ENCODE assay signal across 1 cellular context in the genomic region with DNA sequence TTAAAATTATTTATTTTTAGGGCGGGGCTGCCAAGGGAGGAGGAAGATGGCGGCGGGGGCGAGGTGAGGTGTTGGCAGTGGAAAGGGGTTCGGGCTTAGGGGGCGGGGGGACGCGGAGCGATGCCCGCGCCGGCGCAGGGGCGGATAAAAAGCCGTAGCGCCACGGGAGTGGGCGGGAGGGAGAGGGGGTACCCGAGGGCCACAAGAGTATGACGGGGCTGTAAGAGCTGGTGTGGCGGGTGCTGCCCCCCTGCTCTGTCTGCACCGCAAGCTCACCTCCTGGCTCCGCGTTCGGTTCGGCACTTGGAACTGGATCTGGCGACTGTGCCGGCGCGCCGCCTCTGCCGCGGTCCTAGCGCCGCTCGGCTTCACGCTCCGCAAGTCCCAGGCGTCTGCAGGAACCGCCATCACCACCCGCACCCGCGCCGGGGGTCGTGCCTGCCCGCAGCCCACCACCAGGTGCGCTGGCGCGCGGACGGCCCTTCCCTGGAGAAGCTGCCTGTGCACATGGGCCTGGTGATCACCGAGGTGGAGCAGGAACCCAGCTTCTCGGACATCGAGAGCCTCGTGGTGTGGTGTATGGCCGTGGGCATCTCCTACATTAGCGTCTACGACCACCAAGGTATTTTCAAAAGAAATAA.
A peak's percentile ranks its signal among the peaks of the same experiment; 100 is the strongest.
TF ChIP-seq lines count a peak whose summit lies in the region.

No MANE protein-coding gene starts in this region.

TF ChIP-seq in WTC11, 78 proteins besides CTCF, POLR2A, EP300 and RAD21 (continued from another document):
- TF ChIP-seq ZNF512 (CRISPR knock-in tag; IDR thresholded peaks at IDR 0.05; ENCODE audit: borderline replicate concordance) = no peak
- TF ChIP-seq MAX (CRISPR knock-in tag; IDR thresholded peaks at IDR 0.05) = peak; percentile 72; the same call in 1 of the 2 replicates
- TF ChIP-seq, protein P1, sequence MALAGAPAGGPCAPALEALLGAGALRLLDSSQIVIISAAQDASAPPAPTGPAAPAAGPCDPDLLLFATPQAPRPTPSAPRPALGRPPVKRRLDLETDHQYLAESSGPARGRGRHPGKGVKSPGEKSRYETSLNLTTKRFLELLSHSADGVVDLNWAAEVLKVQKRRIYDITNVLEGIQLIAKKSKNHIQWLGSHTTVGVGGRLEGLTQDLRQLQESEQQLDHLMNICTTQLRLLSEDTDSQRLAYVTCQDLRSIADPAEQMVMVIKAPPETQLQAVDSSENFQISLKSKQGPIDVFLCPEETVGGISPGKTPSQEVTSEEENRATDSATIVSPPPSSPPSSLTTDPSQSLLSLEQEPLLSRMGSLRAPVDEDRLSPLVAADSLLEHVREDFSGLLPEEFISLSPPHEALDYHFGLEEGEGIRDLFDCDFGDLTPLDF (CRISPR knock-in tag; IDR thresholded peaks at IDR 0.05) = no peak
- TF ChIP-seq, protein P2, sequence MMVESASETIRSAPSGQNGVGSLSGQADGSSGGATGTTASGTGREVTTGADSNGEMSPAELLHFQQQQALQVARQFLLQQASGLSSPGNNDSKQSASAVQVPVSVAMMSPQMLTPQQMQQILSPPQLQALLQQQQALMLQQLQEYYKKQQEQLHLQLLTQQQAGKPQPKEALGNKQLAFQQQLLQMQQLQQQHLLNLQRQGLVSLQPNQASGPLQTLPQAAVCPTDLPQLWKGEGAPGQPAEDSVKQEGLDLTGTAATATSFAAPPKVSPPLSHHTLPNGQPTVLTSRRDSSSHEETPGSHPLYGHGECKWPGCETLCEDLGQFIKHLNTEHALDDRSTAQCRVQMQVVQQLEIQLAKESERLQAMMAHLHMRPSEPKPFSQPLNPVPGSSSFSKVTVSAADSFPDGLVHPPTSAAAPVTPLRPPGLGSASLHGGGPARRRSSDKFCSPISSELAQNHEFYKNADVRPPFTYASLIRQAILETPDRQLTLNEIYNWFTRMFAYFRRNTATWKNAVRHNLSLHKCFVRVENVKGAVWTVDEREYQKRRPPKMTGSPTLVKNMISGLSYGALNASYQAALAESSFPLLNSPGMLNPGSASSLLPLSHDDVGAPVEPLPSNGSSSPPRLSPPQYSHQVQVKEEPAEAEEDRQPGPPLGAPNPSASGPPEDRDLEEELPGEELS (CRISPR knock-in tag; IDR thresholded peaks at IDR 0.05) = no peak
- peak; percentile 47; the same call in 1 of the 2 replicates for TF ChIP-seq ARID4B (CRISPR knock-in tag; IDR thresholded peaks at IDR 0.05; ENCODE audit: borderline replicate concordance)
- TF ChIP-seq GTF2I (CRISPR knock-in tag; conservative IDR thresholded peaks at IDR 0.05) = no peak
- TF ChIP-seq RORB (CRISPR knock-in tag; IDR thresholded peaks at IDR 0.05) = no peak
- TF ChIP-seq E2F5 (CRISPR knock-in tag; IDR thresholded peaks at IDR 0.05) = no peak
- TF ChIP-seq, protein P3, sequence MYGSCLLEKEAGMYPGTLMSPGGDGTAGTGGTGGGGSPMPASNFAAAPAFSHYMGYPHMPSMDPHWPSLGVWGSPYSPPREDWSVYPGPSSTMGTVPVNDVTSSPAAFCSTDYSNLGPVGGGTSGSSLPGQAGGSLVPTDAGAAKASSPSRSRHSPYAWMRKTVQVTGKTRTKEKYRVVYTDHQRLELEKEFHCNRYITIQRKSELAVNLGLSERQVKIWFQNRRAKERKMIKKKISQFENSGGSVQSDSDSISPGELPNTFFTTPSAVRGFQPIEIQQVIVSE (CRISPR knock-in tag; IDR thresholded peaks at IDR 0.05; ENCODE audit: borderline replicate concordance) = no peak
- TF ChIP-seq IRF2 (CRISPR knock-in tag; IDR thresholded peaks at IDR 0.05; ENCODE audit: borderline replicate concordance, low read depth) = no peak
- no peak for TF ChIP-seq ZNF232 (CRISPR knock-in tag; IDR thresholded peaks at IDR 0.05)
- TF ChIP-seq, protein P4, sequence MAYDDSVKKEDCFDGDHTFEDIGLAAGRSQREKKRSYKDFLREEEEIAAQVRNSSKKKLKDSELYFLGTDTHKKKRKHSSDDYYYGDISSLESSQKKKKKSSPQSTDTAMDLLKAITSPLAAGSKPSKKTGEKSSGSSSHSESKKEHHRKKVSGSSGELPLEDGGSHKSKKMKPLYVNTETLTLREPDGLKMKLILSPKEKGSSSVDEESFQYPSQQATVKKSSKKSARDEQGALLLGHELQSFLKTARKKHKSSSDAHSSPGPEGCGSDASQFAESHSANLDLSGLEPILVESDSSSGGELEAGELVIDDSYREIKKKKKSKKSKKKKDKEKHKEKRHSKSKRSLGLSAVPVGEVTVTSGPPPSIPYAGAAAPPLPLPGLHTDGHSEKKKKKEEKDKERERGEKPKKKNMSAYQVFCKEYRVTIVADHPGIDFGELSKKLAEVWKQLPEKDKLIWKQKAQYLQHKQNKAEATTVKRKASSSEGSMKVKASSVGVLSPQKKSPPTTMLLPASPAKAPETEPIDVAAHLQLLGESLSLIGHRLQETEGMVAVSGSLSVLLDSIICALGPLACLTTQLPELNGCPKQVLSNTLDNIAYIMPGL (CRISPR knock-in tag; IDR thresholded peaks at IDR 0.05) = 0 out of 2 replicates have a peak, but pooled peaks have one; percentile 55
- no peak for TF ChIP-seq NFE2L1 (CRISPR knock-in tag; IDR thresholded peaks at IDR 0.05)
- TF ChIP-seq RELA (CRISPR knock-in tag; IDR thresholded peaks at IDR 0.05; ENCODE audit: borderline replicate concordance) = no peak
- TF ChIP-seq CBFB (CRISPR knock-in tag; IDR thresholded peaks at IDR 0.05; ENCODE audit: low read depth) = no peak
- TF ChIP-seq, protein P5, sequence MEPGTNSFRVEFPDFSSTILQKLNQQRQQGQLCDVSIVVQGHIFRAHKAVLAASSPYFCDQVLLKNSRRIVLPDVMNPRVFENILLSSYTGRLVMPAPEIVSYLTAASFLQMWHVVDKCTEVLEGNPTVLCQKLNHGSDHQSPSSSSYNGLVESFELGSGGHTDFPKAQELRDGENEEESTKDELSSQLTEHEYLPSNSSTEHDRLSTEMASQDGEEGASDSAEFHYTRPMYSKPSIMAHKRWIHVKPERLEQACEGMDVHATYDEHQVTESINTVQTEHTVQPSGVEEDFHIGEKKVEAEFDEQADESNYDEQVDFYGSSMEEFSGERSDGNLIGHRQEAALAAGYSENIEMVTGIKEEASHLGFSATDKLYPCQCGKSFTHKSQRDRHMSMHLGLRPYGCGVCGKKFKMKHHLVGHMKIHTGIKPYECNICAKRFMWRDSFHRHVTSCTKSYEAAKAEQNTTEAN (CRISPR knock-in tag; IDR thresholded peaks at IDR 0.05) = 0 out of 2 replicates have a peak, but pooled peaks have one; percentile 57
- 0 out of 2 replicates have a peak, but pooled peaks have one; percentile 19 for TF ChIP-seq JUN (CRISPR knock-in tag; IDR thresholded peaks at IDR 0.05)
- TF ChIP-seq JAZF1 (CRISPR knock-in tag; IDR thresholded peaks at IDR 0.05) = no peak
- TF ChIP-seq ZSCAN18 (CRISPR knock-in tag; IDR thresholded peaks at IDR 0.05) = no peak
- TF ChIP-seq ZNF121 (CRISPR knock-in tag; IDR thresholded peaks at IDR 0.05) = no peak
- TF ChIP-seq FOXK1 (CRISPR knock-in tag; IDR thresholded peaks at IDR 0.05) = peak; percentile 55; the same call in 1 of the 2 replicates
- TF ChIP-seq, protein P6, sequence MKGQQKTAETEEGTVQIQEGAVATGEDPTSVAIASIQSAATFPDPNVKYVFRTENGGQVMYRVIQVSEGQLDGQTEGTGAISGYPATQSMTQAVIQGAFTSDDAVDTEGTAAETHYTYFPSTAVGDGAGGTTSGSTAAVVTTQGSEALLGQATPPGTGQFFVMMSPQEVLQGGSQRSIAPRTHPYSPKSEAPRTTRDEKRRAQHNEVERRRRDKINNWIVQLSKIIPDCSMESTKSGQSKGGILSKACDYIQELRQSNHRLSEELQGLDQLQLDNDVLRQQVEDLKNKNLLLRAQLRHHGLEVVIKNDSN (CRISPR knock-in tag; IDR thresholded peaks at IDR 0.05) = peak; percentile 36; the same call in 1 of the 2 replicates
- TF ChIP-seq, protein P7, sequence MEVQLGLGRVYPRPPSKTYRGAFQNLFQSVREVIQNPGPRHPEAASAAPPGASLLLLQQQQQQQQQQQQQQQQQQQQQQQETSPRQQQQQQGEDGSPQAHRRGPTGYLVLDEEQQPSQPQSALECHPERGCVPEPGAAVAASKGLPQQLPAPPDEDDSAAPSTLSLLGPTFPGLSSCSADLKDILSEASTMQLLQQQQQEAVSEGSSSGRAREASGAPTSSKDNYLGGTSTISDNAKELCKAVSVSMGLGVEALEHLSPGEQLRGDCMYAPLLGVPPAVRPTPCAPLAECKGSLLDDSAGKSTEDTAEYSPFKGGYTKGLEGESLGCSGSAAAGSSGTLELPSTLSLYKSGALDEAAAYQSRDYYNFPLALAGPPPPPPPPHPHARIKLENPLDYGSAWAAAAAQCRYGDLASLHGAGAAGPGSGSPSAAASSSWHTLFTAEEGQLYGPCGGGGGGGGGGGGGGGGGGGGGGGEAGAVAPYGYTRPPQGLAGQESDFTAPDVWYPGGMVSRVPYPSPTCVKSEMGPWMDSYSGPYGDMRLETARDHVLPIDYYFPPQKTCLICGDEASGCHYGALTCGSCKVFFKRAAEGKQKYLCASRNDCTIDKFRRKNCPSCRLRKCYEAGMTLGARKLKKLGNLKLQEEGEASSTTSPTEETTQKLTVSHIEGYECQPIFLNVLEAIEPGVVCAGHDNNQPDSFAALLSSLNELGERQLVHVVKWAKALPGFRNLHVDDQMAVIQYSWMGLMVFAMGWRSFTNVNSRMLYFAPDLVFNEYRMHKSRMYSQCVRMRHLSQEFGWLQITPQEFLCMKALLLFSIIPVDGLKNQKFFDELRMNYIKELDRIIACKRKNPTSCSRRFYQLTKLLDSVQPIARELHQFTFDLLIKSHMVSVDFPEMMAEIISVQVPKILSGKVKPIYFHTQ (CRISPR knock-in tag; IDR thresholded peaks at IDR 0.05) = no peak
- no peak for TF ChIP-seq EMX1 (CRISPR knock-in tag; IDR thresholded peaks at IDR 0.05)
- 0 out of 2 replicates have a peak, but pooled peaks have one; percentile 22 for TF ChIP-seq SMAD4 (CRISPR knock-in tag; IDR thresholded peaks at IDR 0.05)
- no peak for TF ChIP-seq ZNF423 (CRISPR knock-in tag; IDR thresholded peaks at IDR 0.05)
